Comparison of ENCODE assay signal across 8 cellular contexts in genomic region chr10:69056129-69056528, GRCh38. TPM values are rescaled to one million over a fixed set of nuclear protein-coding genes. Genes with fewer than 3 reads are reported as not detected.
A peak's percentile ranks its signal among the peaks of the same experiment; 100 is the strongest.
DNase-seq lines count a peak whose midpoint lies in the region; ATAC-seq and TF ChIP-seq lines count a peak whose summit lies in the region.

No MANE protein-coding gene starts in this region.

- H3K9me3 ChIP-seq in IMR-90 (ENCODE audit: control insufficient read depth, insufficient read depth, low read length) (no peaks in the 10 kb centered on the region), sigmoid colon (no peaks in the 10 kb centered on the region)

- peak overlapping the region; percentile 86 for H2AK5ac ChIP-seq in IMR-90 (ENCODE audit: low read depth, low read length)

- peak overlapping the region; percentile 18 for H2AK9ac ChIP-seq in IMR-90 (replicated peaks; ENCODE audit: low read depth, low read length, poor library complexity)

- intact Hi-C loops in IMR-90 (cut with micrococcal nuclease) (no loop called here), sigmoid colon (cut with DNase I) (no loop called here)

- H4K5ac ChIP-seq in IMR-90 (ENCODE audit: low read depth, low read length), result peak overlapping the region; percentile 57

- peaks cover 20% of the 10 kb centered on the region for H3K9me1 ChIP-seq in IMR-90 (ENCODE audit: insufficient read depth, low read length)

- no peak overlapping the region for H3K56ac ChIP-seq in IMR-90 (ENCODE audit: extremely low read depth, insufficient read depth, low read length)

- in situ Hi-C loops in GM13976 (cut with MboI; ENCODE audit: low sequenced_read_pairs, unreplicated experiment), result no loop called here
- in situ Hi-C loops in IMR-90 (cut with MboI; ENCODE audit: low sequenced_read_pairs), result no loop called here

- H3K27me3 ChIP-seq in IMR-90 (ENCODE audit: control insufficient read depth, insufficient read depth, low read length) (no peaks in the 10 kb centered on the region), sigmoid colon (no peaks in the 10 kb centered on the region), H7 (ENCODE audit: control insufficient read depth, insufficient read depth, low read length) (no peaks in the 10 kb centered on the region)

- H2BK5ac ChIP-seq in IMR-90 (ENCODE audit: low read depth, low read length, poor library complexity, severe bottlenecking), result peak overlapping the region; percentile 81

- peak overlapping the region; percentile 74 for H4K91ac ChIP-seq in IMR-90 (ENCODE audit: insufficient read depth, low read depth, low read length)

- peak overlapping the region; percentile 81; the same call in 1 of the 2 replicates for H2BK20ac ChIP-seq in IMR-90 (ENCODE audit: low read depth, low read length)

- H3K4me3 ChIP-seq in IMR-90 (ENCODE audit: insufficient read depth, low read depth, low read length) (no peak overlapping the region), fibroblast of mammary gland (ENCODE audit: control insufficient read depth, low read depth, low read length) (no peak overlapping the region), sigmoid colon (no peak overlapping the region), H7 (ENCODE audit: insufficient read depth, low read depth, low read length) (no peak overlapping the region)

- peak overlapping the region; percentile 19 to 86 for H4K8ac ChIP-seq in IMR-90 (ENCODE audit: low read depth in 2 of 2, low read length in 2 of 2)

- WGBS in IMR-90 (ENCODE audit: extremely low coverage in 2 of 2, insufficient read length in 1 of 2), 2 experiments, result 70% methylated on average over 2 of the region's 7 CpGs; no CpG with 5 or more reads in 1 of the 2 experiments
- WGBS in sigmoid colon, 2 donors, result 59 to 63% methylated on average over 7 of the region's 7 CpGs

- ATAC-seq in IMR-90 (ENCODE audit: low read depth), result no peak

- no peak overlapping the region for H3K18ac ChIP-seq in IMR-90 (ENCODE audit: low read depth, low read length)

- H4K20me1 ChIP-seq in IMR-90 (ENCODE audit: insufficient read depth, low read length), result no peaks in the 10 kb centered on the region

- H3K14ac ChIP-seq in IMR-90 (replicated peaks; ENCODE audit: low read depth, low read length), result peak overlapping the region; percentile 66

- no peak for TF ChIP-seq POLR2A in IMR-90 (IDR thresholded peaks at IDR 0.05; ENCODE audit: low read depth, low read length)
- TF ChIP-seq POLR2A in sigmoid colon (IDR thresholded peaks at IDR 0.05), result no peak

- TF ChIP-seq CTCF in GM13976 (IDR thresholded peaks at IDR 0.05; ENCODE audit: borderline replicate concordance, control extremely low read depth, extremely low read depth, insufficient read depth, missing control alignments) (no peak), IMR-90 (conservative IDR thresholded peaks at IDR 0.05; ENCODE audit: low read depth, low read length) (no peak), fibroblast of mammary gland (conservative IDR thresholded peaks at IDR 0.05; ENCODE audit: control insufficient read depth, insufficient read depth, low read depth, low read length) (no peak), sigmoid colon (IDR thresholded peaks at IDR 0.05) (no peak)

- peak overlapping the region; percentile 27; the same call in 2 of the 3 replicates for H2BK15ac ChIP-seq in IMR-90 (ENCODE audit: low read depth, low read length)

- peak overlapping the region; percentile 83 for H2AFZ ChIP-seq in IMR-90 (replicated peaks; ENCODE audit: low read length, poor library complexity)

- peak; percentile 53 for DNase-seq in GM13976 (ENCODE audit: low spot score)
- no peak for DNase-seq in IMR-90
- peak; percentile 25 for DNase-seq in fibroblast of mammary gland (ENCODE audit: low read depth)
- DNase-seq in sigmoid colon, result no peak
- no peak for DNase-seq in NCI-H2171 (lab: John Stamatoyannopoulos, UW)
- DNase-seq in COLO829 (ENCODE audit: low spot score), result no peak
- no peak for DNase-seq in retina
- DNase-seq in H7, result no peak

- no peak for TF ChIP-seq RAD21 in IMR-90 (IDR thresholded peaks at IDR 0.05; ENCODE audit: low read length)

- H3K27ac ChIP-seq in IMR-90 (ENCODE audit: insufficient read depth, low read length) (no peak overlapping the region; the same call in 1 of the 2 replicates), sigmoid colon (peak overlapping the region in 3 of 4 donors; percentile 17 to 60 (median 49))

- BruUV-seq in IMR-90 (replicated peaks; lab: Mats Ljungman, UMichigan), result no TSS peak

- CTCF ChIA-PET in IMR-90 (lab: Yijun Ruan, JAX), result no interaction called here

- H3K36me3 ChIP-seq in IMR-90 (ENCODE audit: control insufficient read depth, insufficient read depth, low read length) (no peaks in the 10 kb centered on the region), sigmoid colon (no peaks in the 10 kb centered on the region), H7 (replicated peaks; ENCODE audit: control insufficient read depth, insufficient read depth, low read length) (no peaks in the 10 kb centered on the region)

- H3K9ac ChIP-seq in IMR-90 (ENCODE audit: low read depth, low read length), result no peak overlapping the region

- H3K4ac ChIP-seq in IMR-90 (ENCODE audit: low read depth, low read length), result peak overlapping the region; percentile 86

- H3K23ac ChIP-seq in IMR-90 (ENCODE audit: low read depth, low read length), result peak overlapping the region; percentile 4; the same call in 1 of the 2 replicates

- H3K79me1 ChIP-seq in IMR-90 (ENCODE audit: low read depth in 1 of 2, low read length in 2 of 2), result peaks cover 0 to 3% of the 10 kb centered on the region in 2 experiments; a peak in 1 of 4 replicates

- H2BK120ac ChIP-seq in IMR-90 (ENCODE audit: low read depth, low read length), result peak overlapping the region; percentile 90

- dilution Hi-C loops in IMR-90 (cut with HindIII; ENCODE audit: low sequenced_read_pairs, unreplicated experiment), result no loop called here

- no peak for TF ChIP-seq EP300 in sigmoid colon (IDR thresholded peaks at IDR 0.05)

- POLR2A ChIA-PET in IMR-90 (lab: Charles Lee; ENCODE audit: unreplicated experiment), result no interaction called here

- no peak overlapping the region for H3K4me2 ChIP-seq in IMR-90 (ENCODE audit: low read depth, low read length)

- H3K4me1 ChIP-seq in IMR-90 (ENCODE audit: control insufficient read depth, insufficient read depth, low read length) (peaks cover 13% of the 10 kb centered on the region), sigmoid colon (no peaks in the 10 kb centered on the region)

TF ChIP-seq in IMR-90, 13 proteins besides CTCF, POLR2A, EP300 and RAD21:
- no peak for TF ChIP-seq ELK1 (IDR thresholded peaks at IDR 0.05; ENCODE audit: borderline replicate concordance, low read depth, low read length)
- no peak for TF ChIP-seq RCOR1 (IDR thresholded peaks at IDR 0.05; ENCODE audit: insufficient replicate concordance, low read length)
- TF ChIP-seq CEBPB (IDR thresholded peaks at IDR 0.05; ENCODE audit: low read depth, low read length), result no peak

RNA-seq across cellular contexts. Expression of gene SRGN, which starts 31.8 kb away (rescaled TPM):
- total RNA-seq in IMR-90 (2012; rRNA removed) (41.4 and 46.4 TPM in 2 replicates), sigmoid colon (10 to 100 TPM; 45.7 to 93.1 (median 81.6) TPM)
- polyA plus RNA-seq in IMR-90 (2012; rRNA removed) (29.8 and 33.3 TPM in 2 replicates), sigmoid colon (100 to 1,000 TPM in 2 of 3 donors, 10 to 100 TPM in 1; 28.2 to 140 (median 124) TPM)
- polyA plus RNA-seq in IMR-90 (2012; cell fraction: cytosol; rRNA removed), result 12.4 and 25.7 TPM in 2 replicates
- polyA plus RNA-seq in IMR-90 (2012; cell fraction: nucleus; rRNA removed; ENCODE audit: low replicate concordance), result 2.0 and 10.7 TPM in 2 replicates
- not detected in 2 replicates for total RNA-seq in H7 (2014; rRNA removed; shearing (Covaris generic))

Comparison
In these comparisons a context has a peak if more than half of its experiments do, and no peak if none do; other contexts are left out.
1. DNase-seq: peak in GM13976 (single experiment) and fibroblast of mammary gland (single experiment); none in IMR-90 (single experiment), sigmoid colon (single experiment), NCI-H2171 (single experiment), COLO829 (single experiment), retina (single experiment) and H7 (single experiment).
2. RNA of gene SRGN, which starts 31.8 kb away (total RNA-seq): 45.7 to 93.1 TPM in sigmoid colon and 41.4 to 46.4 TPM in IMR-90; not detected in H7; every median in the first group is over 10 times any median in the second.